8 cellular contexts compared by ENCODE assay signal in the genomic region with DNA sequence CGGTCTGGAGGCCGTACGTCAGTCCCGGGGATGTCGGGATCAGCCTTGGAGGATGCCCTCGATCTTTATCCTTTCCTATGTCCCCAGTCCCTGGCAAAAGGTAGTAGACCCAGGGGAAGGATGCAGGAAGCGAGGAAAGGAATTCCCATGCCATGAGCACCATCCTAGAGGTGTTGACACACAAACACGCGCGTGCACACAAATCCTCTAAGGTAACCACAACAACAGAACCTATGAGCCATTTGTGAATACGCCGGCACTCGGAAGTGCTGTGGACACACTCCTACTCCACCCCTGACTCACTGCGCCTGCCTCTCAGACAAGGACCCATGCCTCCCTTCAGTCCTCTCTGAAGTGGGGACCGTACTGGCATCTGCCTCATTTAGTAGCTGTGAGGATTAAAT. TPM values are rescaled to one million over a fixed set of nuclear protein-coding genes. Genes with fewer than 3 reads are reported as not detected.
DNase-seq lines count a peak whose midpoint lies in the region; ATAC-seq and TF ChIP-seq lines count a peak whose summit lies in the region.

No MANE protein-coding gene starts in this region.

- H3K4me3 ChIP-seq in BJ (ENCODE audit: low read depth, low read length) = peak overlapping the region; percentile 50
- H3K4me3 ChIP-seq in WI38 (ENCODE audit: low read depth, low read length) = peak overlapping the region; percentile 57
- H3K4me3 ChIP-seq in epithelial cell of esophagus (ENCODE audit: low read length) = peak overlapping the region; percentile 57
- peak overlapping the region; percentile 73 to 75 for H3K4me3 ChIP-seq in tibial artery

- H3K9me3 ChIP-seq in tibial artery = no peaks in the 10 kb centered on the region

- peak overlapping the region; percentile 92 to 95 for H3K27ac ChIP-seq in tibial artery

- TF ChIP-seq CTCF in BJ (IDR thresholded peaks at IDR 0.05; ENCODE audit: insufficient read depth, low read depth, low read length) (no peak), WI38 (IDR thresholded peaks at IDR 0.05; ENCODE audit: low read depth, low read length) (no peak), epithelial cell of esophagus (IDR thresholded peaks at IDR 0.05; ENCODE audit: insufficient read depth, low read depth, low read length, missing control alignments) (no peak), tibial artery (IDR thresholded peaks at IDR 0.05) (no peak)

- CTCF ChIA-PET in BJ (lab: Yijun Ruan, JAX) = interaction anchor here (0.8 to 5.0 kb wide), 34 partner anchors 9 to 449 kb away, joined by 3 to 72 read pairs (median 4); partner anchors contain the start of genes COL6A3 and MLPH

- no peaks in the 10 kb centered on the region for H3K9me3 Mint-ChIP-seq in natural killer cell treated with Interleukin-12 subunit alpha and Interleukin-12 subunit beta and Interleukin-15 and Interleukin-18, amount 100 ng/mL, for 72 hours

- H3K4me1 ChIP-seq in tibial artery = peaks cover 0 to 45% (median 22%) of the 10 kb centered on the region in 4 donors

- H3K36me3 ChIP-seq in BJ (ENCODE audit: control insufficient read depth, insufficient read depth, low read length) (no peaks in the 10 kb centered on the region), tibial artery (no peaks in the 10 kb centered on the region)

- no peak for DNase-seq in BJ (ENCODE audit: low read depth)
- DNase-seq in epithelial cell of esophagus (ENCODE audit: low read depth) = peak; percentile 70
- DNase-seq in natural killer cell treated with Interleukin-12 subunit alpha and Interleukin-12 subunit beta and Interleukin-15 and Interleukin-18, amount 100 ng/mL, for 72 hours (ENCODE audit: low spot score) = no peak
- no peak for DNase-seq in tibial artery
- no peak for DNase-seq in mucosa of gallbladder (ENCODE audit: low spot score)
- no peak for DNase-seq in COR-L47 (lab: John Stamatoyannopoulos, UW)

- H3K27ac Mint-ChIP-seq in natural killer cell treated with Interleukin-12 subunit alpha and Interleukin-12 subunit beta and Interleukin-15 and Interleukin-18, amount 100 ng/mL, for 72 hours = peak overlapping the region in 1 of 2 donors; percentile 58

- peak overlapping the region; percentile 81 for H3K4me3 Mint-ChIP-seq in natural killer cell treated with Interleukin-12 subunit alpha and Interleukin-12 subunit beta and Interleukin-15 and Interleukin-18, amount 100 ng/mL, for 72 hours

- H3K27me3 ChIP-seq in BJ (ENCODE audit: control insufficient read depth, insufficient read depth, low read length) (no peaks in the 10 kb centered on the region), tibial artery (no peaks in the 10 kb centered on the region)

- no peaks in the 10 kb centered on the region for H3K36me3 Mint-ChIP-seq in natural killer cell treated with Interleukin-12 subunit alpha and Interleukin-12 subunit beta and Interleukin-15 and Interleukin-18, amount 100 ng/mL, for 72 hours

- peaks cover 33 to 39% of the 10 kb centered on the region in 2 donors for H3K27me3 Mint-ChIP-seq in natural killer cell treated with Interleukin-12 subunit alpha and Interleukin-12 subunit beta and Interleukin-15 and Interleukin-18, amount 100 ng/mL, for 72 hours

- ATAC-seq in HG03342 (IDR thresholded peaks at IDR 0.05; ENCODE audit: unreplicated experiment) = peak; percentile 7
- peak in 1 of 2 donors; percentile 39 for ATAC-seq in natural killer cell treated with Interleukin-12 subunit alpha and Interleukin-12 subunit beta and Interleukin-15 and Interleukin-18, amount 100 ng/mL, for 72 hours

- POLR2A ChIA-PET in BJ (lab: Charles Lee) = interaction anchor here (0.6 kb wide), 2 partner anchors 54 to 331 kb away, joined by 3 to 7 read pairs; no protein-coding TSS in a partner anchor

- intact Hi-C loops in tibial artery (cut with DNase I; ENCODE audit: low total_unique reads) = loop anchor here (5.0 to 10.0 kb wide), 4 partner anchors 161 to 351 kb away; no protein-coding TSS in a partner anchor

- peaks cover 4% of the 10 kb centered on the region in 2 donors for H3K4me1 Mint-ChIP-seq in natural killer cell treated with Interleukin-12 subunit alpha and Interleukin-12 subunit beta and Interleukin-15 and Interleukin-18, amount 100 ng/mL, for 72 hours (ENCODE audit: low read depth in 2 of 2)

RNA-seq across cellular contexts. Expression of gene MLPH, which starts 11.3 kb away (rescaled TPM):
- polyA plus RNA-seq in BJ (2011; rRNA removed) = 16.1 and 18.5 TPM in 2 replicates
- 24.0 and 40.3 TPM in 2 replicates for polyA minus RNA-seq in BJ (2011; rRNA and poly(A)+ RNA removed)
- total RNA-seq in natural killer cell treated with Interleukin-12 subunit alpha and Interleukin-12 subunit beta and Interleukin-15 and Interleukin-18, amount 100 ng/mL, for 72 hours = not detected
- 222 TPM for total RNA-seq in mucosa of gallbladder

Comparison
In these comparisons a context has a peak if more than half of its experiments do, and no peak if none do; other contexts are left out.
1. RNA of gene MLPH, which starts 11.3 kb away (total RNA-seq): 222 TPM in mucosa of gallbladder (single experiment); not detected in natural killer cell treated with Interleukin-12 subunit alpha and Interleukin-12 subunit beta and Interleukin-15 and Interleukin-18, amount 100 ng/mL, for 72 hours; every median in the first group is over 100 times any median in the second.
2. Peak in every context shown above with its lines, with median percentiles within 50 percentile points of each other: H3K4me3 ChIP-seq.